11 cellular contexts compared by ENCODE assay signal in the genomic region with DNA sequence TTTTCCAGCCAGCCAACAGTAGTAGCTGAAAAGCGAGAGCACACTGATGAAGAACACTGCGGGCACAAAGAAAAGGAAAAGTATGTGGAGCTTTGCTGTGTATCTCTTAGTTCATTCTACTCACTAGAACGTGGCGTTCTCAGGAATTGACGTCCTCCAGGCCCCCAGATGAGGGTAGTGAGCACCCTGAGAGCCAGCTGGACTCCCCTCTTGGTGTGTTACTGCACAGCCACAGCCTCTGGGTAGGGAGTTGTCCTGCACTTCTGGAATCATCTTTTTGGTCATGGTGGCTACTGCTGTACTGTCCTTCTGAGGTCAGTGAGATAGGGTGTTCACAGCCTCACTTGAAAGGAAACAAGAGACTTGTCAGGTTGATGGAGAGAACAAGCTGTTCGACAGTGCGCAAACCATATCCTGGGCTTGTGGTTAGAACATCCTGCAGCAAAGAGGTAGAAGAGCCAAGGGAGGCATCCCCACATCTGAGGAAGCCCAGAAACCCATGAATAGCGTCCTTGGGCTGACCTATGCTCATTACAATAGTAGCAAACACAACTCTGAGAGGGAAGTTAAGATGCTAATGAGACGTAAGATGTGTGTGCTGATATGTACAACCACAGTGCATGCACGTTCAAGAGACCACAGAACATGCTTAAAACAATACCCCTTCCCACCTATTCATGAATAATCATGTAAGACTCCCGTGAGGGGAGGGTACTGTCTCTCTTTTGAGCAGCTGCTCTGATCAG.
DNase-seq lines count a peak whose midpoint lies in the region; ATAC-seq lines count a peak whose summit lies in the region.
"Had no signal": no experiment of that assay in that cellular context is flagged by ENCODE, and none has a peak within 500 bp of the region (broad histone marks: within the 10 kb centered on the region; RNA-seq: fewer than 3 reads in every experiment).

No MANE protein-coding gene starts in this region.

- H3K27ac Mint-ChIP-seq in activated naive CD8-positive, alpha-beta T cell treated with anti-CD3 and anti-CD28 coated beads, Interleukin-2, amount 50 U/mL, for 24 hours = peak overlapping the region; percentile 46
- peak overlapping the region; percentile 65 for H3K27ac Mint-ChIP-seq in stimulated activated memory B cell treated with anti-CD40 and anti-IgM and Interleukin-4, amounts not matched to agents 10 μg/mL and 1 μg/mL and 100 μg/mL, for 72 hours

- DNase-seq in T follicular helper cell (ENCODE audit: low read depth) (peak; percentile 72), DMS79 treated with DMSO at 0.1 percent for 48 hours (lab: John Stamatoyannopoulos, UW) (no peak), COR-L47 (lab: John Stamatoyannopoulos, UW) (no peak), AG20443 (ENCODE audit: low spot score) (no peak)
- peak; percentile 45 for DNase-seq in activated naive CD8-positive, alpha-beta T cell treated with anti-CD3 and anti-CD28 coated beads, Interleukin-2, amount 50 U/mL, for 24 hours
- DNase-seq: dermis blood vessel endothelial cell, NCI-H774, nucleus accumbens had no signal

- peaks cover 57% of the 10 kb centered on the region for H3K4me1 Mint-ChIP-seq in activated naive CD8-positive, alpha-beta T cell treated with anti-CD3 and anti-CD28 coated beads, Interleukin-2, amount 50 U/mL, for 24 hours
- H3K4me1 Mint-ChIP-seq in stimulated activated memory B cell treated with anti-CD40 and anti-IgM and Interleukin-4, amounts not matched to agents 10 μg/mL and 1 μg/mL and 100 μg/mL, for 72 hours = peaks cover 19% of the 10 kb centered on the region

- no peaks in the 10 kb centered on the region for H3K36me3 Mint-ChIP-seq in activated naive CD8-positive, alpha-beta T cell treated with anti-CD3 and anti-CD28 coated beads, Interleukin-2, amount 50 U/mL, for 24 hours (ENCODE audit: low read depth)
- H3K36me3 Mint-ChIP-seq in stimulated activated memory B cell treated with anti-CD40 and anti-IgM and Interleukin-4, amounts not matched to agents 10 μg/mL and 1 μg/mL and 100 μg/mL, for 72 hours = no peaks in the 10 kb centered on the region

- H3K27me3 Mint-ChIP-seq in activated naive CD8-positive, alpha-beta T cell treated with anti-CD3 and anti-CD28 coated beads, Interleukin-2, amount 50 U/mL, for 24 hours = peaks cover 4% of the 10 kb centered on the region
- H3K27me3 Mint-ChIP-seq in stimulated activated memory B cell treated with anti-CD40 and anti-IgM and Interleukin-4, amounts not matched to agents 10 μg/mL and 1 μg/mL and 100 μg/mL, for 72 hours = peaks cover 13% of the 10 kb centered on the region

- no peaks in the 10 kb centered on the region for H3K9me3 Mint-ChIP-seq in activated naive CD8-positive, alpha-beta T cell treated with anti-CD3 and anti-CD28 coated beads, Interleukin-2, amount 50 U/mL, for 24 hours
- no peaks in the 10 kb centered on the region for H3K9me3 Mint-ChIP-seq in stimulated activated memory B cell treated with anti-CD40 and anti-IgM and Interleukin-4, amounts not matched to agents 10 μg/mL and 1 μg/mL and 100 μg/mL, for 72 hours

- H3K4me3 Mint-ChIP-seq in activated naive CD8-positive, alpha-beta T cell treated with anti-CD3 and anti-CD28 coated beads, Interleukin-2, amount 50 U/mL, for 24 hours = peak overlapping the region; percentile 69
- peak overlapping the region; percentile 69 for H3K4me3 Mint-ChIP-seq in stimulated activated memory B cell treated with anti-CD40 and anti-IgM and Interleukin-4, amounts not matched to agents 10 μg/mL and 1 μg/mL and 100 μg/mL, for 72 hours

- peak; percentile 52 for ATAC-seq in GM21447 (IDR thresholded peaks at IDR 0.05; ENCODE audit: unreplicated experiment)
- ATAC-seq in activated naive CD8-positive, alpha-beta T cell treated with anti-CD3 and anti-CD28 coated beads, Interleukin-2, amount 50 U/mL, for 24 hours = peak; percentile 90
- ATAC-seq in stimulated activated memory B cell treated with anti-CD40 and anti-IgM and Interleukin-4, amounts not matched to agents 10 μg/mL and 1 μg/mL and 100 μg/mL, for 72 hours = peak; percentile 88
- ATAC-seq: HCT116 had no signal

Comparison
In these comparisons a context has a peak if more than half of its experiments do, and no peak if none do; other contexts are left out.
1. DNase-seq: peak in T follicular helper cell (single experiment) and activated naive CD8-positive, alpha-beta T cell treated with anti-CD3 and anti-CD28 coated beads, Interleukin-2, amount 50 U/mL, for 24 hours (single experiment); none in DMS79 treated with DMSO at 0.1 percent for 48 hours (single experiment), COR-L47 (single experiment) and AG20443 (single experiment).
2. Peak in every context shown above with its lines, with median percentiles within 50 percentile points of each other: ATAC-seq.